In genomic region chr13:40479196-40479845, GRCh38 we compare ENCODE assay signal across 1 cellular context.
TF ChIP-seq lines count a peak whose summit lies in the region.

No MANE protein-coding gene starts in this region.

TF ChIP-seq in SK-N-SH treated with all-trans-retinoic acid at 6 μM for 48 hours, 23 proteins besides CTCF, POLR2A, EP300 and RAD21 (continued from another document):
- TF ChIP-seq PATZ1 (CRISPR knock-in tag; IDR thresholded peaks at IDR 0.05; ENCODE audit: borderline replicate concordance) (no peak), ZC3H10 (CRISPR knock-in tag; IDR thresholded peaks at IDR 0.05) (no peak)
